Comparison of ENCODE assay signal across 22 cellular contexts in genomic region chr9:22139261-22139660, GRCh38.
"Had no signal": no experiment of that assay in that cellular context is flagged by ENCODE, and none has a peak within 500 bp of the region (broad histone marks: within the 10 kb centered on the region; RNA-seq: fewer than 3 reads in every experiment).

No MANE protein-coding gene starts in this region.

- H3K9me3 ChIP-seq: esophagus muscularis mucosa, gastrocnemius medialis, heart right ventricle, left lung, lower lobe of right lung, mucosa of descending colon had no signal

- H3K36me3 ChIP-seq: esophagus muscularis mucosa, gastrocnemius medialis, heart right ventricle, left lung, lower lobe of right lung had no signal

- ATAC-seq: gastrocnemius medialis, heart right ventricle, left cardiac atrium, left lung, left ventricle myocardium superior, lower lobe of right lung, mucosa of descending colon had no signal

- FAIRE-seq: colon, endothelial cell of umbilical vein, islet of Langerhans, keratinocyte had no signal

- H3K27me3 ChIP-seq: esophagus muscularis mucosa, gastrocnemius medialis, heart right ventricle, left lung had no signal

- H3K4me3 ChIP-seq: coronary artery, dorsolateral prefrontal cortex, esophagus muscularis mucosa, gastrocnemius medialis, heart right ventricle, left lung, lower lobe of right lung, mucosa of descending colon had no signal

- H3K27ac ChIP-seq: coronary artery, dorsolateral prefrontal cortex, esophagus muscularis mucosa, gastrocnemius medialis, heart right ventricle, left lung, lower lobe of right lung had no signal

- DNase-seq: dermis blood vessel endothelial cell; dorsolateral prefrontal cortex; effector CD4-positive, alpha-beta T cell; effector memory CD4-positive, alpha-beta T cell; foreskin melanocyte; gastrocnemius medialis; glutamatergic neuron; head of caudate nucleus; heart right ventricle; hippocampal formation; left cardiac atrium; left lung; left ventricle myocardium superior; lower lobe of right lung; mesenchymal stem cell; mucosa of descending colon had no signal

- H3K4me1 ChIP-seq: esophagus muscularis mucosa, gastrocnemius medialis, lower lobe of right lung had no signal
